In genomic region chr13:21974741-21975140, GRCh38 we compare ENCODE assay signal across 30 cellular contexts.
"Had no signal": no experiment of that assay in that cellular context is flagged by ENCODE, and none has a peak within 500 bp of the region (broad histone marks: within the 10 kb centered on the region; RNA-seq: fewer than 3 reads in every experiment).

No MANE protein-coding gene starts in this region.

- H3K27me3 ChIP-seq: pancreas, spleen, suprapubic skin, testis, tibial artery, transverse colon, upper lobe of right lung, uterus had no signal

- H3K36me3 ChIP-seq: pancreas, spleen, suprapubic skin, tibial artery, transverse colon, upper lobe of right lung, uterus had no signal

- H3K27ac Mint-ChIP-seq: natural killer cell treated with Interleukin-12 subunit alpha and Interleukin-12 subunit beta and Interleukin-15 and Interleukin-18, amount 100 ng/mL, for 72 hours; nephron progenitor cell; stimulated activated memory B cell treated with anti-CD40 and anti-IgM and Interleukin-4, amounts not matched to agents 10 μg/mL and 1 μg/mL and 100 μg/mL, for 72 hours; stimulated activated naive CD8-positive, alpha-beta T cell treated with anti-CD3 and anti-CD28 coated beads, Interleukin-15, amount 100 ng/mL, for 72 hours; type B pancreatic cell had no signal

- H3K9me3 ChIP-seq: pancreas, psoas muscle, spleen, suprapubic skin, testis, tibial artery, transverse colon, upper lobe of right lung, uterus had no signal

- H3K27me3 Mint-ChIP-seq: naive B cell; naive thymus-derived CD8-positive, alpha-beta T cell; stimulated activated memory B cell treated with anti-CD40 and anti-IgM and Interleukin-4, amounts not matched to agents 10 μg/mL and 1 μg/mL and 100 μg/mL, for 72 hours; stimulated activated naive CD8-positive, alpha-beta T cell treated with anti-CD3 and anti-CD28 coated beads, Interleukin-15, amount 100 ng/mL, for 72 hours; type B pancreatic cell had no signal

- H3K27ac ChIP-seq: pancreas, psoas muscle, skin epidermis, spleen, suprapubic skin, testis, tibial artery, transverse colon, upper lobe of right lung, uterus had no signal

- H3K4me1 Mint-ChIP-seq: naive B cell; naive thymus-derived CD8-positive, alpha-beta T cell; neural crest cell; stimulated activated memory B cell treated with anti-CD40 and anti-IgM and Interleukin-4, amounts not matched to agents 10 μg/mL and 1 μg/mL and 100 μg/mL, for 72 hours had no signal

- H3K4me3 Mint-ChIP-seq: naive thymus-derived CD8-positive, alpha-beta T cell; natural killer cell treated with Interleukin-12 subunit alpha and Interleukin-12 subunit beta and Interleukin-15 and Interleukin-18, amount 100 ng/mL, for 72 hours; nephron progenitor cell; neural crest cell; stimulated activated memory B cell treated with anti-CD40 and anti-IgM and Interleukin-4, amounts not matched to agents 10 μg/mL and 1 μg/mL and 100 μg/mL, for 72 hours; stimulated activated naive CD8-positive, alpha-beta T cell treated with anti-CD3 and anti-CD28 coated beads, Interleukin-15, amount 100 ng/mL, for 72 hours; type B pancreatic cell had no signal

- DNase-seq: naive B cell; naive thymus-derived CD8-positive, alpha-beta T cell; nephron progenitor cell; occipital lobe; pancreas; psoas muscle; right cardiac atrium; spleen; stimulated activated CD4-positive, alpha-beta T cell treated with anti-CD3 and anti-CD28 coated beads, Interleukin-12 subunit alpha, Interleukin-12 subunit beta, amount 100 ng/mL, for 4 hours; stimulated activated CD4-positive, alpha-beta T cell treated with anti-CD3 and anti-CD28 coated beads, Interleukin-1b, Interleukin-23, amount 100 ng/mL, for 48 hours; stimulated activated CD4-positive, alpha-beta T cell treated with anti-CD3 and anti-CD28 coated beads, Interleukin-4, amount 100 ng/mL, for 1 hour; stimulated activated CD4-positive, alpha-beta T cell treated with anti-CD3 and anti-CD28 coated beads, Interleukin-4, amount 100 ng/mL, for 4 hours; stimulated activated CD8-positive, alpha-beta memory T cell treated with anti-CD3 and anti-CD28 coated beads, Interleukin-4, amount 100 ng/mL, for 48 hours; stimulated activated naive CD4-positive, alpha-beta T cell; stimulated activated naive CD8-positive, alpha-beta T cell treated with anti-CD3 and anti-CD28 coated beads, Interleukin-15, amount 100 ng/mL, for 72 hours; stimulated activated naive CD8-positive, alpha-beta T cell treated with anti-CD3 and anti-CD28 coated beads, Interleukin-15, Interleukin-2, amounts not matched to agents 100 U/mL and 50 U/mL, for 24 hours; substantia nigra; testis; tibial artery; transverse colon; upper lobe of right lung; uterus had no signal

- ATAC-seq: naive thymus-derived CD8-positive, alpha-beta T cell; pancreas; psoas muscle; right cardiac atrium; sciatic nerve; stimulated activated memory B cell treated with anti-CD40 and anti-IgM and Interleukin-4, amounts not matched to agents 10 μg/mL and 1 μg/mL and 100 μg/mL, for 72 hours; stimulated activated naive CD8-positive, alpha-beta T cell treated with anti-CD3 and anti-CD28 coated beads, Interleukin-15, amount 100 ng/mL, for 72 hours; stimulated activated naive CD8-positive, alpha-beta T cell treated with anti-CD3 and anti-CD28 coated beads, Interleukin-15, Interleukin-2, amounts not matched to agents 100 U/mL and 50 U/mL, for 24 hours; upper lobe of right lung had no signal

- H3K4me1 ChIP-seq: pancreas, psoas muscle, spleen, suprapubic skin, testis, transverse colon, upper lobe of right lung, uterus had no signal

- H3K36me3 Mint-ChIP-seq: naive B cell; naive thymus-derived CD8-positive, alpha-beta T cell; natural killer cell treated with Interleukin-12 subunit alpha and Interleukin-12 subunit beta and Interleukin-15 and Interleukin-18, amount 100 ng/mL, for 72 hours; stimulated activated memory B cell treated with anti-CD40 and anti-IgM and Interleukin-4, amounts not matched to agents 10 μg/mL and 1 μg/mL and 100 μg/mL, for 72 hours; type B pancreatic cell had no signal

- H3K9me3 Mint-ChIP-seq: naive B cell; naive thymus-derived CD8-positive, alpha-beta T cell; natural killer cell treated with Interleukin-12 subunit alpha and Interleukin-12 subunit beta and Interleukin-15 and Interleukin-18, amount 100 ng/mL, for 72 hours; nephron progenitor cell; neural crest cell; stimulated activated memory B cell treated with anti-CD40 and anti-IgM and Interleukin-4, amounts not matched to agents 10 μg/mL and 1 μg/mL and 100 μg/mL, for 72 hours; stimulated activated naive CD8-positive, alpha-beta T cell treated with anti-CD3 and anti-CD28 coated beads, Interleukin-15, amount 100 ng/mL, for 72 hours; type B pancreatic cell had no signal

- H3K4me3 ChIP-seq: pancreas, psoas muscle, skin epidermis, smooth muscle cell, spleen, suprapubic skin, testis, tibial artery, transverse colon, upper lobe of right lung, uterus had no signal

- H3K4me2 ChIP-seq: smooth muscle cell had no signal
